Comparison of ENCODE assay signal across 16 cellular contexts in genomic region chr6:43983632-43984031, GRCh38.
A peak's percentile ranks its signal among the peaks of the same experiment; 100 is the strongest.
DNase-seq lines count a peak whose midpoint lies in the region; ATAC-seq and TF ChIP-seq lines count a peak whose summit lies in the region.
"Had no signal": no experiment of that assay in that cellular context is flagged by ENCODE, and none has a peak within 500 bp of the region (broad histone marks: within the 10 kb centered on the region; RNA-seq: fewer than 3 reads in every experiment).

No MANE protein-coding gene starts in this region.

- H3K36me3 ChIP-seq in mesenchymal stem cell (ENCODE audit: control insufficient read depth in 1 of 2, insufficient read depth in 2 of 2, low read depth in 1 of 2, low read length in 2 of 2), result no peaks in the 10 kb centered on the region
- H3K36me3 ChIP-seq: heart left ventricle had no signal

- CTCF ChIA-PET in Calu3 (lab: Charles Lee), result interaction anchor here (0.8 to 1.1 kb wide), 2 partner anchors 47 to 214 kb away, joined by 3 read pairs; partner anchors contain the start of gene VEGFA

- no peak overlapping the region for H3K4ac ChIP-seq in mesenchymal stem cell (ENCODE audit: low read depth in 1 of 2, low read length in 2 of 2)

- H2BK120ac ChIP-seq in mesenchymal stem cell (ENCODE audit: low read depth, low read length), result no peak overlapping the region

- H3K9ac ChIP-seq in mesenchymal stem cell (ENCODE audit: low read length), result no peak overlapping the region

- H3K79me1 ChIP-seq in mesenchymal stem cell (replicated peaks; ENCODE audit: low read length, poor library complexity, severe bottlenecking), result no peaks in the 10 kb centered on the region

- no peak overlapping the region for H3K23ac ChIP-seq in mesenchymal stem cell (ENCODE audit: low read length in 2 of 2)

- no peak overlapping the region for H2BK15ac ChIP-seq in mesenchymal stem cell (ENCODE audit: low read depth, poor library complexity, severe bottlenecking)

- H3K27me3 ChIP-seq in mesenchymal stem cell (ENCODE audit: control insufficient read depth in 1 of 2, insufficient read depth in 1 of 2, low read length in 2 of 2), result peaks cover 0 to 22% of the 10 kb centered on the region in 2 experiments
- H3K27me3 ChIP-seq: heart left ventricle, testis had no signal

- H3K27ac Mint-ChIP-seq in Calu3 (ENCODE audit: unreplicated experiment), result no peak overlapping the region

- H2BK12ac ChIP-seq in mesenchymal stem cell (ENCODE audit: low read length in 2 of 2), result no peak overlapping the region

- intact Hi-C loops in Calu3 (cut with micrococcal nuclease; ENCODE audit: unreplicated experiment), result no loop called here

- peaks cover 2% of the 10 kb centered on the region for H3K4me1 ChIP-seq in mesenchymal stem cell (ENCODE audit: control insufficient read depth, insufficient read depth, low read depth, low read length)
- H3K4me1 ChIP-seq: testis had no signal

- H3K4me3 Mint-ChIP-seq in Calu3 (ENCODE audit: low read depth, unreplicated experiment), result no peak overlapping the region
- H3K4me3 Mint-ChIP-seq: activated T-cell treated with anti-CD3 and anti-CD28 coated beads, Interleukin-2, amount 50 U/mL, for 4 hours had no signal

- H3K4me2 ChIP-seq in mesenchymal stem cell (ENCODE audit: low read length, poor library complexity, severe bottlenecking), result no peak overlapping the region

- H4K91ac ChIP-seq in mesenchymal stem cell (ENCODE audit: low read length), result peak overlapping the region; percentile 34

- no peak overlapping the region for H2AK5ac ChIP-seq in mesenchymal stem cell (ENCODE audit: low read length, severe bottlenecking)

- BruUV-seq in Calu3 (replicated peaks; lab: Mats Ljungman, UMichigan), result no TSS peak

- H3K27me3 Mint-ChIP-seq in Calu3 (ENCODE audit: unreplicated experiment), result no peaks in the 10 kb centered on the region

- peaks cover 13% of the 10 kb centered on the region for H3K4me1 Mint-ChIP-seq in Calu3 (ENCODE audit: low read depth, unreplicated experiment)

- no peaks in the 10 kb centered on the region for H3K9me3 Mint-ChIP-seq in Calu3 (ENCODE audit: low read depth, unreplicated experiment)
- H3K9me3 Mint-ChIP-seq: activated T-cell treated with anti-CD3 and anti-CD28 coated beads, Interleukin-2, amount 50 U/mL, for 4 hours had no signal

- 65% methylated on average over 7 of the region's 7 CpGs for WGBS in mesenchymal stem cell

- no peak overlapping the region for H3K4me3 ChIP-seq in mesenchymal stem cell (ENCODE audit: insufficient read depth in 1 of 2, low read depth in 1 of 2, low read length in 2 of 2)
- H3K4me3 ChIP-seq: heart left ventricle, skin epidermis, testis had no signal

- H2AFZ ChIP-seq in mesenchymal stem cell (ENCODE audit: low read depth, low read length), result no peak overlapping the region

- H3K9me3 ChIP-seq in mesenchymal stem cell (ENCODE audit: control insufficient read depth, low read length), result no peaks in the 10 kb centered on the region
- H3K9me3 ChIP-seq: heart left ventricle, testis had no signal

- H3K18ac ChIP-seq in mesenchymal stem cell (ENCODE audit: low read depth in 1 of 2, low read length in 2 of 2), result no peak overlapping the region

- no peak for ATAC-seq in HG03571 (IDR thresholded peaks at IDR 0.05; ENCODE audit: unreplicated experiment)
- ATAC-seq: activated T-cell treated with anti-CD3 and anti-CD28 coated beads, Interleukin-2, amount 50 U/mL, for 4 hours had no signal

- TF ChIP-seq CTCF in Calu3 (IDR thresholded peaks at IDR 0.05; ENCODE audit: unreplicated experiment), result no peak

- H3K14ac ChIP-seq in mesenchymal stem cell (ENCODE audit: low read length in 2 of 2), result no peak overlapping the region

- H3K27ac ChIP-seq in mesenchymal stem cell (ENCODE audit: low read length, poor library complexity, severe bottlenecking), result no peak overlapping the region
- H3K27ac ChIP-seq: skin epidermis, testis had no signal

- DNase-seq in DMS53 (lab: John Stamatoyannopoulos, UW) (peak; percentile 64), NCI-H1105 (lab: John Stamatoyannopoulos, UW) (peak; percentile 43), NCI-H510A (lab: John Stamatoyannopoulos, UW) (peak; percentile 32), mesenchymal stem cell (no peak), Calu3 (no peak)
- no peak for DNase-seq in activated CD4-positive, alpha-beta T cell treated with anti-CD3 and anti-CD28 coated beads, Interleukin-2, amount 50 U/mL, for 4 hours
- DNase-seq: activated CD4-positive, alpha-beta T cell treated with anti-CD3 and anti-CD28 coated beads, Interleukin-2, amount 50 U/mL, for 1 hour; activated T-cell treated with anti-CD3 and anti-CD28 coated beads, Interleukin-2, amount 50 U/mL, for 4 hours; caudate nucleus; effector CD4-positive, alpha-beta T cell; heart left ventricle; MM.1S; occipital lobe; testis had no signal

- H3K36me3 Mint-ChIP-seq in Calu3 (ENCODE audit: insufficient read depth, unreplicated experiment), result no peaks in the 10 kb centered on the region

- no peak overlapping the region for H2BK5ac ChIP-seq in mesenchymal stem cell (ENCODE audit: low read depth, low read length, poor library complexity, severe bottlenecking)

- H4K8ac ChIP-seq in mesenchymal stem cell (ENCODE audit: low read length), result no peak overlapping the region

Comparison
In these comparisons a context has a peak if more than half of its experiments do, and no peak if none do; other contexts are left out.
1. DNase-seq: peak in DMS53 (single experiment), NCI-H1105 (single experiment) and NCI-H510A (single experiment); none in mesenchymal stem cell (single experiment), activated CD4-positive, alpha-beta T cell treated with anti-CD3 and anti-CD28 coated beads, Interleukin-2, amount 50 U/mL, for 4 hours (0 of 2) and Calu3 (single experiment).